Comparison of ENCODE assay signal across 7 cellular contexts in the genomic region with DNA sequence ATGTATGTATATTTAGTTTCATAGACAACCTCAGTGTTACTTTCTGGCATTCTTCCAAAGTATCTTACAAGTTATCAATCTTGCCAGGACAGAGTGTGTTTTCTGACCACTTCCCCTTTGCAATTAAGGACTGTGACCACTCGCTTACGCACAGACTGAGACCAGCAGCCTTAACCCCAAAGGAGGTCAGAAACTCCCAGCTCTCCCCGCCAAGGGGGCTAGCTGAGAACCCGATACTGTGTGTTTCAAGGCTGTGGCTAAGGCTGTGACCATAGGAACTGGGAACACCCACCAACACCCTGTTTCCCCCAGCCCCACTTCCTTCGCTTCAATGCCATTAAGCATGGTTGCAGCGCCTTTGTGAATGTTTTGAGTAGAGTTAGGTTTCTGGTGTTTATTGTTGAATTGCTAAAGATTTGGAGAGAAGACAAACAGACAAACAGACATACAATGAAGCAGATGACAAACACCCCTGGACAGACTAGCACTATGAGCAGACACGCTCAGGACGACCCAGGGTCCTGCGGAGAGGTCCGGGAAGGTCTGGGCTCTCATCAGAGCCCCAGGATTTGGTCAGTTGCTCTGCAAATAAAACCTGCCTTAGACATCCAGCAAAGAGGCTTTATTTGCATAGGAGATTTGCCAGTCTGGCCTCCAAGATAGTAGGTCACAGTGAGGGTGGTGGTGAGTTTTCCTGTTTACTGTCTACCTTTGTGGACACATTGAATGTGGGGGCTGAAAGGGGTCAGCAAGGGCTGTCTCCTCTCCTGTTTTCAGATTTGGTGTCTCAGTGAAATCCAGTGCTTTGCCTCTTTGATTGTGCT. TPM values are rescaled to one million over a fixed set of nuclear protein-coding genes. Genes with fewer than 3 reads are reported as not detected.
A peak's percentile ranks its signal among the peaks of the same experiment; 100 is the strongest.
DNase-seq lines count a peak whose midpoint lies in the region; ATAC-seq and TF ChIP-seq lines count a peak whose summit lies in the region.

No MANE protein-coding gene starts in this region.

- H3K9me3 Mint-ChIP-seq in activated B cell treated with CpG ODN at 0.5 μM for 24 hours = no peaks in the 10 kb centered on the region

- H3K4me1 Mint-ChIP-seq in activated B cell treated with CpG ODN at 0.5 μM for 24 hours = peaks cover 16% of the 10 kb centered on the region

- peak overlapping the region; percentile 26 for H3K4me3 Mint-ChIP-seq in activated B cell treated with CpG ODN at 0.5 μM for 24 hours

- no peaks in the 10 kb centered on the region for H3K36me3 Mint-ChIP-seq in activated B cell treated with CpG ODN at 0.5 μM for 24 hours (ENCODE audit: low read depth)

- intact Hi-C loops in activated B cell treated with CpG ODN at 0.5 μM for 24 hours (cut with micrococcal nuclease) = loop anchor here (1.0 to 5.0 kb wide), 2 partner anchors 43 to 172 kb away; no protein-coding TSS in a partner anchor

- POLR2A ChIA-PET in activated B cell treated with CpG ODN at 0.5 μM for 24 hours (lab: Charles Lee) = interaction anchor here (0.6 to 1.0 kb wide), 2 partner anchors 16 to 177 kb away, joined by 3 read pairs; no protein-coding TSS in a partner anchor

- CTCF ChIA-PET in activated B cell treated with CpG ODN at 0.5 μM for 24 hours (lab: Charles Lee) = no interaction called here

- DNase-seq in activated B cell treated with CpG ODN at 0.5 μM for 24 hours (peak; percentile 22), pons (ENCODE audit: low spot score) (peak; percentile 47), DMS53 (lab: John Stamatoyannopoulos, UW) (no peak), NCI-H2029 (lab: John Stamatoyannopoulos, UW) (no peak), DMS79 (lab: John Stamatoyannopoulos, UW) (no peak)

- no peaks in the 10 kb centered on the region for H3K27me3 Mint-ChIP-seq in activated B cell treated with CpG ODN at 0.5 μM for 24 hours

- no peak for TF ChIP-seq CTCF in activated B cell treated with CpG ODN at 0.5 μM for 24 hours (IDR thresholded peaks at IDR 0.05)

- ATAC-seq in GM19452 (IDR thresholded peaks at IDR 0.05; ENCODE audit: unreplicated experiment) = peak; percentile 98
- peak; percentile 96 for ATAC-seq in HG03139 (IDR thresholded peaks at IDR 0.05; ENCODE audit: unreplicated experiment)
- peak; percentile 85 for ATAC-seq in activated B cell treated with CpG ODN at 0.5 μM for 24 hours (ENCODE audit: low read depth)

- peak overlapping the region; percentile 27 for H3K27ac Mint-ChIP-seq in activated B cell treated with CpG ODN at 0.5 μM for 24 hours

RNA-seq across cellular contexts. Expression of a gene that starts 25.0 kb away (rescaled TPM):
- total RNA-seq in activated B cell treated with CpG ODN at 0.5 μM for 24 hours = 0.34 and 0.60 TPM in 2 replicates

Comparison
In these comparisons a context has a peak if more than half of its experiments do, and no peak if none do; other contexts are left out.
1. DNase-seq: peak in activated B cell treated with CpG ODN at 0.5 μM for 24 hours (single experiment) and pons (single experiment); none in DMS53 (single experiment), NCI-H2029 (single experiment) and DMS79 (single experiment).
2. Peak in every context shown above with its lines, with median percentiles within 50 percentile points of each other: ATAC-seq.